ENCODE assay signal across 14 cellular contexts in genomic region chr14:74977164-74977900, GRCh38. TPM values are rescaled to one million over a fixed set of nuclear protein-coding genes. Genes with fewer than 3 reads are reported as not detected.
DNase-seq lines count a peak whose midpoint lies in the region; TF ChIP-seq lines count a peak whose summit lies in the region.
"Had no signal": no experiment of that assay in that cellular context is flagged by ENCODE, and none has a peak within 500 bp of the region (broad histone marks: within the 10 kb centered on the region; RNA-seq: fewer than 3 reads in every experiment).

No MANE protein-coding gene starts in this region.

- H3K27ac ChIP-seq in H9 (ENCODE audit: insufficient read length, low read depth, low read length) (no peak overlapping the region), neural progenitor cell (no peak overlapping the region)
- H3K27ac ChIP-seq: C4-2B, Peyer's patch had no signal

- H3T11ph ChIP-seq in H9 (ENCODE audit: low read length) = no peak overlapping the region

- WGBS in H9 (ENCODE audit: extremely low coverage, insufficient read length, low lambda C conversion rate) = no CpG with 5 or more reads among the region's 12 CpGs

- H3K4me2 ChIP-seq in H9 (ENCODE audit: insufficient read depth, insufficient read length, low read length) (no peak overlapping the region), neural progenitor cell (no peak overlapping the region)

- H4K20me1 ChIP-seq in H9 (ENCODE audit: control insufficient read depth, insufficient read depth, insufficient read length) (no peaks in the 10 kb centered on the region), neural progenitor cell (ENCODE audit: low read depth) (peaks cover 11% of the 10 kb centered on the region)

- H3K4me1 Mint-ChIP-seq in H9 = peaks cover 33 to 51% of the 10 kb centered on the region in 2 experiments
- H3K4me1 Mint-ChIP-seq in glutamatergic neuron (ENCODE audit: low read depth, unreplicated experiment) = peaks cover 30% of the 10 kb centered on the region
- H3K4me1 Mint-ChIP-seq in neural progenitor cell = peaks cover 75% of the 10 kb centered on the region

- H2AFZ ChIP-seq in H9 (ENCODE audit: low read length) (no peak overlapping the region), neural progenitor cell (replicated peaks) (no peak overlapping the region)

- H3K9me3 Mint-ChIP-seq in H9 (no peaks in the 10 kb centered on the region), glutamatergic neuron (ENCODE audit: unreplicated experiment) (peaks cover 13% of the 10 kb centered on the region), neural progenitor cell (no peaks in the 10 kb centered on the region)

- no peaks in the 10 kb centered on the region for H3K23me2 ChIP-seq in H9 (ENCODE audit: insufficient read length, low read depth, low read length, poor library complexity, severe bottlenecking)

- H4K5ac ChIP-seq in H9 (ENCODE audit: insufficient read length, low read depth, low read length) = no peak overlapping the region

- no peak overlapping the region for H2BK5ac ChIP-seq in H9 (ENCODE audit: insufficient read length, low read length)

- H3K56ac ChIP-seq in H9 (ENCODE audit: insufficient read length, low read depth, low read length) = no peak overlapping the region

- no peak overlapping the region for H3K4ac ChIP-seq in H9 (ENCODE audit: low read depth, low read length)

- no peak overlapping the region for H4K91ac ChIP-seq in H9 (ENCODE audit: insufficient read length, low read depth, low read length)

- no peak overlapping the region for H2AK5ac ChIP-seq in H9 (ENCODE audit: insufficient read length, low read length)

- H3K9me3 ChIP-seq in H9 (ENCODE audit: control insufficient read depth, low read depth, low read length) (no peaks in the 10 kb centered on the region), neural progenitor cell (ENCODE audit: low read depth) (no peaks in the 10 kb centered on the region)
- H3K9me3 ChIP-seq: Peyer's patch had no signal

- H3K27ac Mint-ChIP-seq in H9 = peak overlapping the region in 1 of 3 experiments; percentile 70; a peak in 1 of 7 replicates
- H3K27ac Mint-ChIP-seq in glutamatergic neuron (ENCODE audit: unreplicated experiment) = no peak overlapping the region
- peak overlapping the region; percentile 19 for H3K27ac Mint-ChIP-seq in neural progenitor cell

- H3K36me3 ChIP-seq in neural progenitor cell = no peaks in the 10 kb centered on the region
- H3K36me3 ChIP-seq: Peyer's patch had no signal

- TF ChIP-seq CTCF in H9 (conservative IDR thresholded peaks at IDR 0.05) (no peak), glutamatergic neuron (IDR thresholded peaks at IDR 0.05; ENCODE audit: partially characterized antibody, unreplicated experiment) (no peak), neural progenitor cell (IDR thresholded peaks at IDR 0.05) (no peak)

- H3K4me3 ChIP-seq in neural progenitor cell = no peak overlapping the region
- H3K4me3 ChIP-seq: Peyer's patch had no signal

- no peaks in the 10 kb centered on the region for H3K79me2 ChIP-seq in H9 (ENCODE audit: insufficient read depth, low read length)
- no peaks in the 10 kb centered on the region for H3K79me2 ChIP-seq in neural progenitor cell (ENCODE audit: low read depth)

- peak; percentile 4 for DNase-seq in AG20443 (ENCODE audit: low spot score)
- DNase-seq in H9 = peak; percentile 21
- DNase-seq in glutamatergic neuron = no peak
- DNase-seq in neural progenitor cell (ENCODE audit: low spot score) = no peak
- DNase-seq in cerebellum (ENCODE audit: low spot score) = no peak
- DNase-seq in AG08395 (ENCODE audit: low spot score) = no peak
- no peak for DNase-seq in OCI-M2 (lab: John Stamatoyannopoulos, UW; ENCODE audit: unreplicated experiment)
- DNase-seq in hippocampal formation (lab: John Stamatoyannopoulos, UW) = no peak
- DNase-seq: DMS79 treated with DMSO at 0.1 percent for 48 hours, NCI-H1105, NCI-H2081 treated with DMSO at 0.1 percent for 48 hours had no signal

- no peak overlapping the region for H4K8ac ChIP-seq in H9 (replicated peaks; ENCODE audit: insufficient read length, low read depth, low read length)

- H3K23ac ChIP-seq in H9 (ENCODE audit: insufficient read length, low read depth, low read length) = no peak overlapping the region

- no peak overlapping the region for H2BK120ac ChIP-seq in H9 (ENCODE audit: low read depth, low read length, poor library complexity, severe bottlenecking)

- no peak overlapping the region for H3K18ac ChIP-seq in H9 (ENCODE audit: insufficient read length, low read depth, low read length)

- no peaks in the 10 kb centered on the region for H3K79me1 ChIP-seq in H9 (ENCODE audit: insufficient read depth, low read depth, low read length, poor library complexity, severe bottlenecking)

- no peaks in the 10 kb centered on the region for H3K27me3 ChIP-seq in H9 (ENCODE audit: insufficient read depth, low read length)
- peaks cover 17% of the 10 kb centered on the region for H3K27me3 ChIP-seq in neural progenitor cell
- H3K27me3 ChIP-seq: Peyer's patch had no signal

- H3K9ac ChIP-seq in H9 (ENCODE audit: extremely low read depth, insufficient read length, low read length) = no peak overlapping the region
- H3K9ac ChIP-seq in neural progenitor cell = no peak overlapping the region

- no peak overlapping the region for H2BK12ac ChIP-seq in H9 (ENCODE audit: insufficient read length, low read depth, low read length)

- peak overlapping the region in 1 of 2 experiments; percentile 2; a peak in 1 of 5 replicates for H3K4me3 Mint-ChIP-seq in H9
- peak overlapping the region; percentile 49 for H3K4me3 Mint-ChIP-seq in glutamatergic neuron (ENCODE audit: unreplicated experiment)
- no peak overlapping the region for H3K4me3 Mint-ChIP-seq in neural progenitor cell

- H3K36me3 Mint-ChIP-seq in H9 (ENCODE audit: insufficient read depth in 1 of 3, low read depth in 3 of 3) (no peaks in the 10 kb centered on the region), glutamatergic neuron (ENCODE audit: unreplicated experiment) (no peaks in the 10 kb centered on the region), neural progenitor cell (no peaks in the 10 kb centered on the region)

- H3K4me1 ChIP-seq in H9 (ENCODE audit: insufficient read depth, low read length) = no peaks in the 10 kb centered on the region; the same call in 1 of the 2 replicates
- H3K4me1 ChIP-seq in neural progenitor cell = peaks cover 45% of the 10 kb centered on the region

- H3K27me3 Mint-ChIP-seq in H9 (ENCODE audit: low read depth) (no peaks in the 10 kb centered on the region; the same call in 1 of the 2 replicates), glutamatergic neuron (ENCODE audit: unreplicated experiment) (peaks cover 12% of the 10 kb centered on the region), neural progenitor cell (ENCODE audit: insufficient read depth, low read depth) (peaks cover 20% of the 10 kb centered on the region)

- H3F3A ChIP-seq in neural progenitor cell (ENCODE audit: low read depth) = peaks cover 23% of the 10 kb centered on the region

- no peak overlapping the region for H3K14ac ChIP-seq in H9 (ENCODE audit: insufficient read depth, low read length)

- H2BK20ac ChIP-seq in H9 (ENCODE audit: low read depth, low read length, poor library complexity, severe bottlenecking) = no peak overlapping the region

- no peak overlapping the region for H2BK15ac ChIP-seq in H9 (ENCODE audit: low read depth, low read length)

RNA-seq across cellular contexts. Expression of gene PGF, which starts 21.9 kb away (rescaled TPM):
- 2.3 and 2.8 TPM in 2 replicates for total RNA-seq in H9 (2021)
- 7.9 TPM for total RNA-seq in glutamatergic neuron (ENCODE audit: unreplicated experiment)
- total RNA-seq in neural progenitor cell (ENCODE audit: low replicate concordance) = 1.0 and 2.1 TPM in 2 replicates
- 4.4 TPM for total RNA-seq in cerebellum

RNA-seq across cellular contexts. Expression of gene EIF2B2, which starts 25.4 kb away (rescaled TPM):
- total RNA-seq in H9 (2021) (48.3 and 53.4 TPM in 2 replicates), glutamatergic neuron (ENCODE audit: unreplicated experiment) (39.6 TPM), neural progenitor cell (ENCODE audit: low replicate concordance) (26.9 and 29.7 TPM in 2 replicates), cerebellum (28.0 TPM)

RNA-seq across cellular contexts. Expression of gene RPS6KL1, which starts 54.3 kb away (rescaled TPM):
- total RNA-seq in H9 (2021) (13.8 and 18.8 TPM in 2 replicates), glutamatergic neuron (ENCODE audit: unreplicated experiment) (248 TPM), neural progenitor cell (ENCODE audit: low replicate concordance) (6.4 and 15.1 TPM in 2 replicates), cerebellum (42.4 TPM)
- total RNA-seq: H4 had no signal

Comparison
In these comparisons a context has a peak if more than half of its experiments do, and no peak if none do; other contexts are left out.
1. DNase-seq: peak in AG20443 (single experiment) and H9 (single experiment); none in glutamatergic neuron (single experiment), neural progenitor cell (single experiment), cerebellum (single experiment), AG08395 (single experiment), OCI-M2 (single experiment) and hippocampal formation (0 of 2).